1 cellular context compared by ENCODE assay signal in genomic region chr3:52200981-52201679, GRCh38.
TF ChIP-seq lines count a peak whose summit lies in the region.

No MANE protein-coding gene starts in this region.

TF ChIP-seq in endothelial cell of umbilical vein, 7 proteins besides CTCF, POLR2A, EP300 and RAD21:
- TF ChIP-seq JUN (IDR thresholded peaks at IDR 0.05; ENCODE audit: borderline replicate concordance, insufficient read depth, insufficient read length, low read depth) (no peak), GATA2 (IDR thresholded peaks at IDR 0.05; ENCODE audit: insufficient read depth, insufficient read length, low read depth, low read length) (no peak), FOS (IDR thresholded peaks at IDR 0.05; ENCODE audit: borderline replicate concordance, insufficient read depth, low read length) (no peak), MAX (IDR thresholded peaks at IDR 0.05; ENCODE audit: insufficient read depth, insufficient read length) (no peak), POLR2AphosphoS5 (IDR thresholded peaks at IDR 0.05; ENCODE audit: insufficient read depth, low read depth, low read length) (no peak), EZH2 (IDR thresholded peaks at IDR 0.05; ENCODE audit: borderline replicate concordance, low read depth, low read length, severe bottlenecking) (no peak), MYC (IDR thresholded peaks at IDR 0.05; ENCODE audit: low read depth, low read length) (no peak)
